In genomic region chr3:87792532-87793321, GRCh38 we compare ENCODE assay signal across 8 cellular contexts. TPM values are rescaled to one million over a fixed set of nuclear protein-coding genes. Genes with fewer than 3 reads are reported as not detected.
DNase-seq lines count a peak whose midpoint lies in the region; ATAC-seq and TF ChIP-seq lines count a peak whose summit lies in the region.

HTR1F (plus strand) TSS chr3:87792706.

- H3K27me3 Mint-ChIP-seq in dendritic cell treated with granulocyte-macrophage colony-stimulating factor and Interleukin-4, amounts not matched to agents 40 ng/mL and 50 ng/mL, for 4 days: peaks cover 37% of the 10 kb centered on the region

- intact Hi-C loops in dendritic cell treated with granulocyte-macrophage colony-stimulating factor and Interleukin-4, amounts not matched to agents 40 ng/mL and 50 ng/mL, for 4 days (cut with micrococcal nuclease): loop anchor here (5.0 kb wide), 1 partner anchor 60 kb away; no protein-coding TSS in a partner anchor
- intact Hi-C loops in vagina (cut with DNase I): no loop called here

- H3K4me3 ChIP-seq in BLaER1 treated with 17β-estradiol and CSF1 and Interleukin-3, amounts not matched to agents 10 nM and 100 nM: peak within 1 kb of the TSS; percentile 51 to 71 (median 58)
- H3K4me3 ChIP-seq in HUES6 (ENCODE audit: low read depth, low read length) (peak within 1 kb of the TSS; percentile 72), mononuclear cell (ENCODE audit: low read length) (peak within 1 kb of the TSS; percentile 32), vagina (peak within 1 kb of the TSS; percentile 35 to 55)

- peak within 1 kb of the TSS in 6 of 11 experiments; percentile 14 to 67 (median 48); a peak in 9 of 22 replicates for H3K9ac ChIP-seq in BLaER1 treated with 17β-estradiol and CSF1 and Interleukin-3, amounts not matched to agents 10 nM and 100 nM
- H3K9ac ChIP-seq in HUES6 (ENCODE audit: low read length): peak within 1 kb of the TSS; percentile 44

- peaks cover 31% of the 10 kb centered on the region for H3K4me1 Mint-ChIP-seq in dendritic cell treated with granulocyte-macrophage colony-stimulating factor and Interleukin-4, amounts not matched to agents 40 ng/mL and 50 ng/mL, for 4 days (ENCODE audit: low read depth)

- H3K27ac ChIP-seq in BLaER1 treated with 17β-estradiol and CSF1 and Interleukin-3, amounts not matched to agents 10 nM and 100 nM: no peak within 1 kb of the TSS
- H3K27ac ChIP-seq in HUES6 (ENCODE audit: low read depth, low read length) (no peak within 1 kb of the TSS), vagina (peak within 1 kb of the TSS; percentile 43)

- H3K27ac Mint-ChIP-seq in dendritic cell treated with granulocyte-macrophage colony-stimulating factor and Interleukin-4, amounts not matched to agents 40 ng/mL and 50 ng/mL, for 4 days: peak within 1 kb of the TSS; percentile 72

- H3K9me3 ChIP-seq in BLaER1 treated with 17β-estradiol and CSF1 and Interleukin-3, amounts not matched to agents 10 nM and 100 nM (replicated peaks in 1 of 11): peaks cover 0 to 7% (median 0%) of the 10 kb centered on the region in 11 experiments; a peak in 2 of 22 replicates
- H3K9me3 ChIP-seq in HUES6 (ENCODE audit: control insufficient read depth, insufficient read depth, low read depth, low read length) (no peaks in the 10 kb centered on the region), mononuclear cell (ENCODE audit: low read depth, low read length) (no peaks in the 10 kb centered on the region), vagina (no peaks in the 10 kb centered on the region)

- no peak for TF ChIP-seq CTCF in vagina (IDR thresholded peaks at IDR 0.05)

- H3K36me3 ChIP-seq in BLaER1 treated with 17β-estradiol and CSF1 and Interleukin-3, amounts not matched to agents 10 nM and 100 nM: no peaks in the 10 kb centered on the region
- no peaks in the 10 kb centered on the region for H3K36me3 ChIP-seq in HUES6 (ENCODE audit: control insufficient read depth, insufficient read depth, low read length)
- no peaks in the 10 kb centered on the region for H3K36me3 ChIP-seq in vagina

- DNase-seq in vagina (ENCODE audit: extremely low spot score in 2 of 2): no peak
- no peak for DNase-seq in EL
- no peak for DNase-seq in NCI-H2107 (lab: John Stamatoyannopoulos, UW)

- no peak for TF ChIP-seq POLR2A in vagina (IDR thresholded peaks at IDR 0.05)

- peaks cover 16 to 33% (median 26%) of the 10 kb centered on the region in 10 experiments for H3K4me1 ChIP-seq in BLaER1 treated with 17β-estradiol and CSF1 and Interleukin-3, amounts not matched to agents 10 nM and 100 nM
- no peaks in the 10 kb centered on the region for H3K4me1 ChIP-seq in HUES6 (ENCODE audit: control insufficient read depth, insufficient read depth, low read length)
- peaks cover 37% of the 10 kb centered on the region for H3K4me1 ChIP-seq in mononuclear cell (ENCODE audit: insufficient read depth, low read length)
- H3K4me1 ChIP-seq in vagina: peaks cover 13% of the 10 kb centered on the region

- peak within 1 kb of the TSS; percentile 96 for H3K4me3 Mint-ChIP-seq in dendritic cell treated with granulocyte-macrophage colony-stimulating factor and Interleukin-4, amounts not matched to agents 40 ng/mL and 50 ng/mL, for 4 days

- no peaks in the 10 kb centered on the region for H3K9me3 Mint-ChIP-seq in dendritic cell treated with granulocyte-macrophage colony-stimulating factor and Interleukin-4, amounts not matched to agents 40 ng/mL and 50 ng/mL, for 4 days

- H4K20me1 ChIP-seq in BLaER1 treated with 17β-estradiol and CSF1 and Interleukin-3, amounts not matched to agents 10 nM and 100 nM: peaks cover 0 to 16% (median 0%) of the 10 kb centered on the region in 11 experiments; a peak in 8 of 22 replicates

- ATAC-seq in HG03108 (IDR thresholded peaks at IDR 0.05; ENCODE audit: unreplicated experiment): no peak

- peaks cover 54 to 67% (median 63%) of the 10 kb centered on the region in 11 experiments for H3K27me3 ChIP-seq in BLaER1 treated with 17β-estradiol and CSF1 and Interleukin-3, amounts not matched to agents 10 nM and 100 nM
- H3K27me3 ChIP-seq in HUES6 (ENCODE audit: control insufficient read depth, insufficient read depth, low read length): peaks cover 44% of the 10 kb centered on the region
- peaks cover 20% of the 10 kb centered on the region for H3K27me3 ChIP-seq in mononuclear cell (ENCODE audit: insufficient read depth, low read length)
- H3K27me3 ChIP-seq in vagina: no peaks in the 10 kb centered on the region

- peak within 1 kb of the TSS; percentile 90 to 98 (median 94) for H3K4me2 ChIP-seq in BLaER1 treated with 17β-estradiol and CSF1 and Interleukin-3, amounts not matched to agents 10 nM and 100 nM

- H3K36me3 Mint-ChIP-seq in dendritic cell treated with granulocyte-macrophage colony-stimulating factor and Interleukin-4, amounts not matched to agents 40 ng/mL and 50 ng/mL, for 4 days (ENCODE audit: low read depth): peaks cover 7% of the 10 kb centered on the region

RNA-seq across cellular contexts. Expression of gene HTR1F, which starts in this region (rescaled TPM):
- 0.10 TPM for total RNA-seq in mononuclear cell
- not detected for total RNA-seq in vagina
